Comparison of ENCODE assay signal across 30 cellular contexts in genomic region chr3:23837691-23838090, GRCh38.
DNase-seq lines count a peak whose midpoint lies in the region; ATAC-seq and FAIRE-seq lines count a peak whose summit lies in the region.
"Had no signal": no experiment of that assay in that cellular context is flagged by ENCODE, and none has a peak within 500 bp of the region (broad histone marks: within the 10 kb centered on the region; RNA-seq: fewer than 3 reads in every experiment).

No MANE protein-coding gene starts in this region.

- ATAC-seq in GM18499 (IDR thresholded peaks at IDR 0.05; ENCODE audit: insufficient read depth, unreplicated experiment) = peak; percentile 49
- peak; percentile 32 for ATAC-seq in HG02623 (IDR thresholded peaks at IDR 0.05; ENCODE audit: unreplicated experiment)
- peak; percentile 45 for ATAC-seq in HG03442 (IDR thresholded peaks at IDR 0.05; ENCODE audit: unreplicated experiment)
- ATAC-seq: A549; body of pancreas; stimulated activated naive CD8-positive, alpha-beta T cell treated with anti-CD3 and anti-CD28 coated beads, Interleukin-15, Interleukin-2, amounts not matched to agents 100 U/mL and 50 U/mL, for 24 hours had no signal

- FAIRE-seq in GM19239 (lab: Jason Lieb, UNC) = peak; percentile 77
- FAIRE-seq: A549, G401.6, HTR-8/SVneo, TTC549 had no signal

- DNase-seq in GM19239 (ENCODE audit: insufficient read length, low spot score) (no peak), NCI-H226 (no peak), dedifferentiated amniotic fluid mesenchymal stem cell (ENCODE audit: extremely low spot score) (no peak)
- no peak for DNase-seq in stimulated activated CD4-positive, alpha-beta T cell treated with anti-CD3 and anti-CD28 coated beads, Interleukin-4, amount 100 ng/mL, for 1 hour
- DNase-seq in activated CD4-positive, alpha-beta T cell treated with anti-CD3 and anti-CD28 coated beads, Interleukin-2, amount 50 U/mL, for 48 hours = no peak
- DNase-seq: activated CD4-positive, alpha-beta T cell treated with anti-CD3 and anti-CD28 coated beads for 1 hour; activated CD8-positive, alpha-beta memory T cell treated with anti-CD3 and anti-CD28 coated beads for 24 hours; activated T-cell treated with anti-CD3 and anti-CD28 coated beads, Interleukin-2, amount 50 U/mL, for 24 hours; body of pancreas; CD8-positive, alpha-beta memory T cell; head of caudate nucleus; kidney glomerular epithelial cell; MV-4-11; NCI-H146; NCI-H524 treated with DMSO at 0.1 percent for 48 hours; nephron progenitor cell; ovary; SJCRH30; spleen; stimulated activated CD4-positive, alpha-beta T cell treated with anti-CD3 and anti-CD28 coated beads, Interleukin-4, amount 100 ng/mL, for 24 hours; stimulated activated naive CD8-positive, alpha-beta T cell treated with anti-CD3 and anti-CD28 coated beads, Interleukin-15, Interleukin-2, amounts not matched to agents 100 U/mL and 50 U/mL, for 24 hours; T-helper 1 cell; uterus had no signal
